In the genomic region with DNA sequence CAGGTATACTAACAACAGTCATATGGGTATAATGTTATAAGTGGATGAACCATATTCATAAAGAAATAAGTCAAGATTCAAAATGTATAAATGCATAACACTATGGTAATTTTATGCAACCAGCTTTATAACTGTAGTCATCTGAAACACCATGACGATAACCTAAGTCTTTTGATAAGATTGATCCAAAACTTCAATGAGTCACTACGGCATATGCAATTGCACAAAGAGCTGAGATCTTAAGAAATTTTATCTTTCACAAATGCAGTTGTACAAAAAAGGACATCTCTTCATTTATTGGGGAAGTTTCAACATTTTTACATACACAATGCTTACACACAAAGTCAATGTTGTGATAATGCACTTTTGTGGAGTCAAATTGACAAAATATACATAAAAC, we compare ENCODE assay signal across 21 cellular contexts. TPM values are rescaled to one million over a fixed set of nuclear protein-coding genes. Genes with fewer than 3 reads are reported as not detected.
DNase-seq lines count a peak whose midpoint lies in the region; ATAC-seq, FAIRE-seq and TF ChIP-seq lines count a peak whose summit lies in the region.
"Had no signal": no experiment of that assay in that cellular context is flagged by ENCODE, and none has a peak within 500 bp of the region (broad histone marks: within the 10 kb centered on the region; RNA-seq: fewer than 3 reads in every experiment).

No MANE protein-coding gene starts in this region.

- CTCF ChIA-PET in A549 (lab: Yijun Ruan, JAX): no interaction called here

- H3K4me2 ChIP-seq in A549 (no peak overlapping the region), GM23248 (ENCODE audit: unreplicated experiment) (no peak overlapping the region), neural progenitor cell (no peak overlapping the region)
- H3K4me2 ChIP-seq: GM23338 had no signal

- no peak overlapping the region for H2AFZ ChIP-seq in GM23248
- no peak overlapping the region for H2AFZ ChIP-seq in neural progenitor cell (replicated peaks)
- H2AFZ ChIP-seq: GM23338 had no signal

- no peaks in the 10 kb centered on the region for H3K4me1 Mint-ChIP-seq in activated T-cell treated with anti-CD3 and anti-CD28 coated beads, Interleukin-2, amount 50 U/mL, for 4 hours (ENCODE audit: low read depth)
- H3K4me1 Mint-ChIP-seq in neural progenitor cell: no peaks in the 10 kb centered on the region
- H3K4me1 Mint-ChIP-seq: CD4-positive, alpha-beta memory T cell; H9 had no signal

- TF ChIP-seq POLR2A in A549 (IDR thresholded peaks at IDR 0.05; ENCODE audit: low read length): no peak

- H3K9me3 Mint-ChIP-seq in activated T-cell treated with anti-CD3 and anti-CD28 coated beads, Interleukin-2, amount 50 U/mL, for 4 hours: no peaks in the 10 kb centered on the region
- H3K9me3 Mint-ChIP-seq in neural progenitor cell: no peaks in the 10 kb centered on the region
- H3K9me3 Mint-ChIP-seq: GM23338, H9 had no signal

- no peak for ATAC-seq in A549
- no peak for ATAC-seq in activated T-cell treated with anti-CD3 and anti-CD28 coated beads, Interleukin-2, amount 50 U/mL, for 4 hours
- ATAC-seq: GM23338, HCT116 had no signal

- H3F3A ChIP-seq in GM23248 (ENCODE audit: insufficient read depth) (no peaks in the 10 kb centered on the region), neural progenitor cell (ENCODE audit: low read depth) (no peaks in the 10 kb centered on the region)

- H3K36me3 ChIP-seq in GM23248 (ENCODE audit: low read depth) (no peaks in the 10 kb centered on the region), neural progenitor cell (no peaks in the 10 kb centered on the region)

- H3K27ac Mint-ChIP-seq in neural progenitor cell: no peak overlapping the region
- H3K27ac Mint-ChIP-seq: CD4-positive, alpha-beta memory T cell; GM23338; H9 had no signal

- TF ChIP-seq CTCF in A549 (IDR thresholded peaks at IDR 0.05) (no peak), fibroblast of the aortic adventitia (IDR thresholded peaks at IDR 0.05; ENCODE audit: insufficient read depth, low read length) (no peak), neural progenitor cell (IDR thresholded peaks at IDR 0.05) (no peak)

- peaks cover 25% of the 10 kb centered on the region for H3K27me3 Mint-ChIP-seq in activated T-cell treated with anti-CD3 and anti-CD28 coated beads, Interleukin-2, amount 50 U/mL, for 4 hours (ENCODE audit: low read depth)
- H3K27me3 Mint-ChIP-seq in neural progenitor cell (ENCODE audit: insufficient read depth, low read depth): no peaks in the 10 kb centered on the region

- no peaks in the 10 kb centered on the region for H3K9me2 ChIP-seq in GM23248 (ENCODE audit: insufficient read depth)

- 41% methylated on average over 2 of the region's 2 CpGs for WGBS in A549 (ENCODE audit: missing lambda C conversion rate)
- WGBS in GM23248 (ENCODE audit: low coverage in 1 of 2, low lambda C conversion rate in 2 of 2, missing lambda C conversion rate in 2 of 2), 2 experiments: 42 to 46% methylated on average over 2 of the region's 2 CpGs

- no peak for DNase-seq in A549 (ENCODE audit: low read depth in 1 of 2, low spot score in 1 of 2)
- peak; percentile 3 for DNase-seq in GM23248
- peak; percentile 23 for DNase-seq in amniotic epithelial cell (ENCODE audit: low read depth)
- peak; percentile 69 for DNase-seq in fibroblast of the aortic adventitia (ENCODE audit: low read depth)
- DNase-seq in activated T-cell treated with anti-CD3 and anti-CD28 coated beads, Interleukin-2, amount 50 U/mL, for 4 hours: no peak
- no peak for DNase-seq in activated CD4-positive, CD25-positive, alpha-beta regulatory T cell (lab: John Stamatoyannopoulos, UW)
- DNase-seq in neural progenitor cell (ENCODE audit: low spot score): no peak
- DNase-seq: 8988T; C1 segment of cervical spinal cord; Calu3; CD4-positive, alpha-beta memory T cell; COR-L47; DMS153; DND-41; H9 had no signal

- H3K27me3 ChIP-seq in GM23248 (replicated peaks; ENCODE audit: insufficient read depth) (no peaks in the 10 kb centered on the region; the same call in 1 of the 2 replicates), neural progenitor cell (no peaks in the 10 kb centered on the region)

- H3K4me3 Mint-ChIP-seq in activated T-cell treated with anti-CD3 and anti-CD28 coated beads, Interleukin-2, amount 50 U/mL, for 4 hours: no peak overlapping the region
- H3K4me3 Mint-ChIP-seq in neural progenitor cell: no peak overlapping the region
- H3K4me3 Mint-ChIP-seq: CD4-positive, alpha-beta memory T cell; GM23338; H9 had no signal

- TF ChIP-seq RAD21 in A549 (conservative IDR thresholded peaks at IDR 0.05 in 1 of 2, IDR thresholded peaks at IDR 0.05 in 1 of 2): no peak

- H3K79me2 ChIP-seq in GM23248 (ENCODE audit: insufficient read depth): no peaks in the 10 kb centered on the region
- H3K79me2 ChIP-seq in neural progenitor cell (ENCODE audit: low read depth): no peaks in the 10 kb centered on the region

- TF ChIP-seq EP300 in A549 (IDR thresholded peaks at IDR 0.05): no peak

- H4K20me1 ChIP-seq in GM23248 (ENCODE audit: insufficient read depth) (no peaks in the 10 kb centered on the region), neural progenitor cell (ENCODE audit: low read depth) (no peaks in the 10 kb centered on the region)

- in situ Hi-C loops in GM23248 (cut with MboI): no loop called here

- POLR2A ChIA-PET in A549 (lab: Yijun Ruan, JAX): no interaction called here

- no peak overlapping the region for H3K4me3 ChIP-seq in A549
- no peak overlapping the region for H3K4me3 ChIP-seq in GM23248
- H3K4me3 ChIP-seq in fibroblast of the aortic adventitia (ENCODE audit: low read depth, low read length): no peak overlapping the region
- H3K4me3 ChIP-seq in neural progenitor cell: no peak overlapping the region
- H3K4me3 ChIP-seq: GM23338 had no signal

- no peaks in the 10 kb centered on the region for H3K36me3 Mint-ChIP-seq in activated T-cell treated with anti-CD3 and anti-CD28 coated beads, Interleukin-2, amount 50 U/mL, for 4 hours (ENCODE audit: insufficient read depth)
- H3K36me3 Mint-ChIP-seq in neural progenitor cell: no peaks in the 10 kb centered on the region
- H3K36me3 Mint-ChIP-seq: CD4-positive, alpha-beta memory T cell had no signal

- H3K27ac ChIP-seq in A549 (no peak overlapping the region), GM23248 (no peak overlapping the region), neural progenitor cell (no peak overlapping the region)

- peak; percentile 23 for FAIRE-seq in A549 (lab: Jason Lieb, UNC)
- FAIRE-seq: G401.6, GM12892 had no signal

- H3K4me1 ChIP-seq in A549 (no peaks in the 10 kb centered on the region), GM23248 (ENCODE audit: insufficient read depth) (no peaks in the 10 kb centered on the region), neural progenitor cell (no peaks in the 10 kb centered on the region)

- no peaks in the 10 kb centered on the region for H3K9me3 ChIP-seq in A549
- H3K9me3 ChIP-seq in GM23248 (ENCODE audit: low read depth): no peaks in the 10 kb centered on the region
- no peaks in the 10 kb centered on the region for H3K9me3 ChIP-seq in neural progenitor cell (ENCODE audit: low read depth)

- H3K9ac ChIP-seq in GM23248 (no peak overlapping the region), neural progenitor cell (no peak overlapping the region)

TF ChIP-seq in A549, 52 proteins besides CTCF, POLR2A, EP300 and RAD21:
- TF ChIP-seq JUN (IDR thresholded peaks at IDR 0.05) (no peak), HOXA7 (CRISPR knock-in tag; IDR thresholded peaks at IDR 0.05) (no peak), MAFK (IDR thresholded peaks at IDR 0.05; ENCODE audit: partially characterized antibody) (no peak), RCOR1 (IDR thresholded peaks at IDR 0.05; ENCODE audit: low read depth, low read length) (no peak), TFCP2L1 (CRISPR knock-in tag; IDR thresholded peaks at IDR 0.05) (no peak), GATA3 (IDR thresholded peaks at IDR 0.05; ENCODE audit: borderline replicate concordance) (no peak), EHMT2 (IDR thresholded peaks at IDR 0.05; ENCODE audit: low read depth) (no peak)
- TF ChIP-seq, protein P1, sequence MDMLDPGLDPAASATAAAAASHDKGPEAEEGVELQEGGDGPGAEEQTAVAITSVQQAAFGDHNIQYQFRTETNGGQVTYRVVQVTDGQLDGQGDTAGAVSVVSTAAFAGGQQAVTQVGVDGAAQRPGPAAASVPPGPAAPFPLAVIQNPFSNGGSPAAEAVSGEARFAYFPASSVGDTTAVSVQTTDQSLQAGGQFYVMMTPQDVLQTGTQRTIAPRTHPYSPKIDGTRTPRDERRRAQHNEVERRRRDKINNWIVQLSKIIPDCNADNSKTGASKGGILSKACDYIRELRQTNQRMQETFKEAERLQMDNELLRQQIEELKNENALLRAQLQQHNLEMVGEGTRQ (IDR thresholded peaks at IDR 0.05): no peak

RNA-seq across cellular contexts. Expression of a gene that starts 20.3 kb away (rescaled TPM):
- polyA plus RNA-seq in A549 (2011; rRNA removed) (0.05 TPM in 1 of 2 replicates, not detected in the other), A549 (2017; fragmentation: RNase III; extraction: RNeasy Plus Mini Kit Qiagen cat#74134 plus additional on column Dnase treatment) (not detected in 3 replicates), GM23248 (2016; fragmentation: Nextera tagmentation; extraction: Ambion mirVana) (not detected in 2 replicates)
- polyA plus RNA-seq in A549 (2012; cell fraction: cytosol; rRNA removed): not detected in 2 replicates
- not detected in 2 replicates for polyA plus RNA-seq in A549 (2012; cell fraction: nucleus; rRNA removed)
- polyA minus RNA-seq in A549 (2011; rRNA and poly(A)+ RNA removed): not detected in 2 replicates
- total RNA-seq in GM23248 (2014; rRNA removed; shearing (Covaris generic)): not detected in 2 replicates
- total RNA-seq in fibroblast of the aortic adventitia (ENCODE audit: low replicate concordance) (not detected in 2 replicates), neural progenitor cell (ENCODE audit: low replicate concordance) (not detected in 2 replicates)
- not detected for total RNA-seq in activated T-cell treated with anti-CD3 and anti-CD28 coated beads, Interleukin-2, amount 50 U/mL, for 4 hours
- total RNA-seq: A673; Calu3; CD4-positive, alpha-beta memory T cell; GM23338; H9 had no signal
- polyA plus RNA-seq: BJ; CD4-positive, alpha-beta memory T cell had no signal

Comparison
In these comparisons a context has a peak if more than half of its experiments do, and no peak if none do; other contexts are left out.
1. DNase-seq: peak in GM23248 (single experiment), amniotic epithelial cell (single experiment) and fibroblast of the aortic adventitia (single experiment); none in A549 (0 of 2), activated T-cell treated with anti-CD3 and anti-CD28 coated beads, Interleukin-2, amount 50 U/mL, for 4 hours (single experiment), activated CD4-positive, CD25-positive, alpha-beta regulatory T cell (0 of 4) and neural progenitor cell (single experiment).